Comparison of ENCODE assay signal across 1 cellular context in genomic region chr2:8636691-8637636, GRCh38.
TF ChIP-seq lines count a peak whose summit lies in the region.

No MANE protein-coding gene starts in this region.

TF ChIP-seq in K562, 482 proteins besides CTCF, POLR2A, EP300 and RAD21:
- TF ChIP-seq KDM1A (IDR thresholded peaks at IDR 0.05), result no peak
- TF ChIP-seq CTBP1 (IDR thresholded peaks at IDR 0.05; ENCODE audit: borderline replicate concordance), result 0 out of 2 replicates have a peak, but pooled peaks have one; percentile 12
- TF ChIP-seq NFRKB (IDR thresholded peaks at IDR 0.05; ENCODE audit: low read depth), result no peak
